In the genomic region with DNA sequence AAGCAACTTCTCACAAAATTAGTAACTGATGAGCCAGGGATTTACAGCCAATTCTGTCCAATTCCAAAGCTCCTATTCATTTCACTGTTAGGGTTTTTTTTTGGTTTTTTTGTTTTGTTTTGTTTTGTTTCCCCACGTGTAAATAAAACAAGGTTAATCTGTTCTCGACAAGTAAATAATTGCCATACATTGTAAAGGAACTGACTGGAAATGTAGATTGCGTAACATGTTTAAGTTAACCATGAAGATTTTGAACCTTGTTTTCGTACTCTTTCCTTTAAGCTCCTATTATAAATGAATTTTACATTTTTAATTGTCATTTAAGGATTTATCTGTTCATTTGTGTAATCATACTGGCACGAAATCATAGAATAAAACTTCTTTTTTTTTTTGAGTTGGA, we compare ENCODE assay signal across 8 cellular contexts. TPM values are rescaled to one million over a fixed set of nuclear protein-coding genes. Genes with fewer than 3 reads are reported as not detected.
"Had no signal": no experiment of that assay in that cellular context is flagged by ENCODE, and none has a peak within 500 bp of the region (broad histone marks: within the 10 kb centered on the region; RNA-seq: fewer than 3 reads in every experiment).

No MANE protein-coding gene starts in this region.

- H3K27ac ChIP-seq: GM23248, KMS-11 had no signal

- FAIRE-seq: H54, HTR-8/SVneo had no signal

- DNase-seq: GM23248, GOT3, H9, HCEC 1CT, KBM-7 had no signal

- H3K4me2 ChIP-seq: KMS-11 had no signal

- H2AFZ ChIP-seq: GM23248 had no signal

- H3K9ac ChIP-seq: GM23248, KMS-11 had no signal

- H3K4me3 ChIP-seq: GM23248 had no signal

RNA-seq across cellular contexts. Expression of a gene that starts 42.0 kb away (rescaled TPM):
- total RNA-seq: H9 had no signal
